ENCODE assay signal across 14 cellular contexts in the genomic region with DNA sequence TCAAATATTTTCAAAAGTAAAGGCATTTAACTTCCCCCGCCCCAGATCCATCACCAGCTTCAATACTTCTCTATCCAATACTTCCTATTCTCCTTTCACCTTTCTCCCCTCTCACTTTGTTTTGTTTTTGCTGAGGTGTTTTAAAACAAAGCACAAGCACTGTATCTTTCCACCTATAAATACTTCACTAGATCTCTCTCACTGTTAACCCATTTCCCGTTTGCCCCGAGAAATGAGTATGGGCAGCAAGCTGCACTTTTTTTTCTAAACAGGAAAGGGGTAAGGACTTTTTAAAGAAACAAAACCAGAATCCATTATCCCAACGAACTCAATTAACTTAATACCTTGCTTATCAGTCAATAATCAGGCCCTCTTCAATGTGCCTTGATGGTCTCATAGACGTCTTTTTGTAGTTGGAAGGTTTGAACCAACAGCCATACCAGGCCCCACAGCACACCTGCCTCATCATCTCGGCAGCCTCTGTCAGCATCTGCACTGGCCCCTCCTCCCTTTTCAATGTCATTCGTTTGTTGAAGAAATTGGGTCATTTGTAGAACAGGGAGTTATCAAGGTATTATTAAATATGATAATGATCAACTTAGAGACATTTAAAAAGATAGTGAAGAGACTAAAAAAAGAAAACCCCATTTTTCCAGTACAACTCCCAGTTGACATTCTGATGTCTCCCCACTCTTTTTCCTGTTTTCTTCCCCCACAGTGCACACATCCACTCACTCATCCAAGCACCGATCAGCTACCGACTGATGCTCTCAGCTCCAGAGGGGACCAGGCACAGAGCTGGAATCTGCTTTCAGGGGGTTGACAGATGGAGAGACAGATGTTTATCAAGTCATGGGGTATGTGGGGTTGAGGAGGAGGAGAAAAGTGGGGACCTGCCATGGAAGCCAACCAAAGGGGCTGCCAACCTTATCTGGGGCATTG. TPM values are rescaled to one million over a fixed set of nuclear protein-coding genes. Genes with fewer than 3 reads are reported as not detected.
DNase-seq lines count a peak whose midpoint lies in the region; ATAC-seq and TF ChIP-seq lines count a peak whose summit lies in the region.
"Had no signal": no experiment of that assay in that cellular context is flagged by ENCODE, and none has a peak within 500 bp of the region (broad histone marks: within the 10 kb centered on the region; RNA-seq: fewer than 3 reads in every experiment).

No MANE protein-coding gene starts in this region.

- peak overlapping the region; percentile 47 for H3K4me2 ChIP-seq in Karpas-422 (ENCODE audit: low read depth, low read length, poor library complexity, severe bottlenecking)

- no peak for ATAC-seq in activated naive CD8-positive, alpha-beta T cell treated with anti-CD3 and anti-CD28 coated beads, Interleukin-2, amount 10 ng/mL, durations not matched to agents 7 days and 5 days (ENCODE audit: low read depth)
- ATAC-seq in T-helper 17 cell = no peak
- no peak for ATAC-seq in HG02678 (IDR thresholded peaks at IDR 0.05; ENCODE audit: unreplicated experiment)
- ATAC-seq in GM18505 (IDR thresholded peaks at IDR 0.05; ENCODE audit: unreplicated experiment) = no peak

- H3K27me3 ChIP-seq in Karpas-422 (ENCODE audit: low read length) = no peaks in the 10 kb centered on the region
- H3K27me3 ChIP-seq: BE2C, SJCRH30 had no signal

- no peak for DNase-seq in activated naive CD8-positive, alpha-beta T cell treated with anti-CD3 and anti-CD28 coated beads, Interleukin-2, amount 10 ng/mL, durations not matched to agents 7 days and 5 days
- DNase-seq in activated naive CD8-positive, alpha-beta T cell treated with anti-CD3 and anti-CD28 coated beads for 36 hours = no peak
- DNase-seq in Karpas-422 (peak; percentile 36), T-helper 17 cell (no peak), putamen (ENCODE audit: low spot score) (peak; percentile 66), NOMO-1 (lab: John Stamatoyannopoulos, UW; ENCODE audit: unreplicated experiment in 2 of 2) (no peak)
- DNase-seq: BE2C, H7, NCI-H1417 treated with DMSO at 0.1 percent for 48 hours, NCI-H345, NCI-H69, SJCRH30 had no signal

- H3K4me1 ChIP-seq in Karpas-422 (ENCODE audit: low read length) = peaks cover 43% of the 10 kb centered on the region

- H3K4me3 ChIP-seq in Karpas-422 (ENCODE audit: low read length) = no peak overlapping the region
- H3K4me3 ChIP-seq: SJCRH30 had no signal

- H3K36me3 Mint-ChIP-seq in activated naive CD8-positive, alpha-beta T cell treated with anti-CD3 and anti-CD28 coated beads, Interleukin-2, amount 10 ng/mL, durations not matched to agents 7 days and 5 days = no peaks in the 10 kb centered on the region
- H3K36me3 Mint-ChIP-seq in activated naive CD8-positive, alpha-beta T cell treated with anti-CD3 and anti-CD28 coated beads for 36 hours = no peaks in the 10 kb centered on the region
- no peaks in the 10 kb centered on the region for H3K36me3 Mint-ChIP-seq in T-helper 17 cell (ENCODE audit: low read depth)

- H3K9ac ChIP-seq in Karpas-422 (ENCODE audit: low read length) = no peak overlapping the region

- H3K27ac ChIP-seq in Karpas-422 (ENCODE audit: low read length) = no peak overlapping the region
- H3K27ac ChIP-seq: SJCRH30 had no signal

- no peaks in the 10 kb centered on the region for H3K9me2 ChIP-seq in Karpas-422 (replicated peaks; ENCODE audit: insufficient read depth, low read length)

- H3K9me3 ChIP-seq in Karpas-422 (ENCODE audit: low read length) (no peaks in the 10 kb centered on the region), T-helper 17 cell (ENCODE audit: control insufficient read depth, low read length, poor library complexity, severe bottlenecking) (no peaks in the 10 kb centered on the region)
- H3K9me3 ChIP-seq: BE2C, SJCRH30 had no signal

- H3K36me3 ChIP-seq in Karpas-422 (ENCODE audit: insufficient read depth, low read length) = no peaks in the 10 kb centered on the region

- H3K9me3 Mint-ChIP-seq in activated naive CD8-positive, alpha-beta T cell treated with anti-CD3 and anti-CD28 coated beads, Interleukin-2, amount 10 ng/mL, durations not matched to agents 7 days and 5 days = peaks cover 2% of the 10 kb centered on the region
- no peaks in the 10 kb centered on the region for H3K9me3 Mint-ChIP-seq in activated naive CD8-positive, alpha-beta T cell treated with anti-CD3 and anti-CD28 coated beads for 36 hours

- H3K79me2 ChIP-seq in Karpas-422 (ENCODE audit: low read length) = no peaks in the 10 kb centered on the region

- H3K4me1 Mint-ChIP-seq in activated naive CD8-positive, alpha-beta T cell treated with anti-CD3 and anti-CD28 coated beads, Interleukin-2, amount 10 ng/mL, durations not matched to agents 7 days and 5 days = peaks cover 17% of the 10 kb centered on the region
- H3K4me1 Mint-ChIP-seq in activated naive CD8-positive, alpha-beta T cell treated with anti-CD3 and anti-CD28 coated beads for 36 hours = peaks cover 26% of the 10 kb centered on the region
- H3K4me1 Mint-ChIP-seq in T-helper 17 cell = peaks cover 20% of the 10 kb centered on the region

- POLR2A ChIA-PET in activated naive CD8-positive, alpha-beta T cell treated with anti-CD3 and anti-CD28 coated beads, Interleukin-2, amount 10 ng/mL, durations not matched to agents 7 days and 5 days (lab: Charles Lee) = no interaction called here

- H3K27ac Mint-ChIP-seq in activated naive CD8-positive, alpha-beta T cell treated with anti-CD3 and anti-CD28 coated beads, Interleukin-2, amount 10 ng/mL, durations not matched to agents 7 days and 5 days = no peak overlapping the region
- no peak overlapping the region for H3K27ac Mint-ChIP-seq in activated naive CD8-positive, alpha-beta T cell treated with anti-CD3 and anti-CD28 coated beads for 36 hours
- peak overlapping the region; percentile 89 for H3K27ac Mint-ChIP-seq in T-helper 17 cell

- H3K4me3 Mint-ChIP-seq in activated naive CD8-positive, alpha-beta T cell treated with anti-CD3 and anti-CD28 coated beads, Interleukin-2, amount 10 ng/mL, durations not matched to agents 7 days and 5 days = peak overlapping the region; percentile 19
- H3K4me3 Mint-ChIP-seq in activated naive CD8-positive, alpha-beta T cell treated with anti-CD3 and anti-CD28 coated beads for 36 hours = no peak overlapping the region
- peak overlapping the region; percentile 52 for H3K4me3 Mint-ChIP-seq in T-helper 17 cell

- TF ChIP-seq POLR2A in GM18505 (IDR thresholded peaks at IDR 0.05; ENCODE audit: borderline replicate concordance, extremely low read depth, insufficient read depth, insufficient read length) = no peak

- H2AFZ ChIP-seq in Karpas-422 (ENCODE audit: low read length) = no peak overlapping the region

- no peaks in the 10 kb centered on the region for H4K20me1 ChIP-seq in Karpas-422 (ENCODE audit: insufficient read depth, low read depth, low read length)

- H3K27me3 Mint-ChIP-seq in activated naive CD8-positive, alpha-beta T cell treated with anti-CD3 and anti-CD28 coated beads, Interleukin-2, amount 10 ng/mL, durations not matched to agents 7 days and 5 days = peaks cover 5% of the 10 kb centered on the region
- H3K27me3 Mint-ChIP-seq in activated naive CD8-positive, alpha-beta T cell treated with anti-CD3 and anti-CD28 coated beads for 36 hours = peaks cover 39% of the 10 kb centered on the region
- H3K27me3 Mint-ChIP-seq in T-helper 17 cell = peaks cover 35% of the 10 kb centered on the region

RNA-seq across cellular contexts. Expression of a gene that starts 25.8 kb away (rescaled TPM):
- total RNA-seq in activated naive CD8-positive, alpha-beta T cell treated with anti-CD3 and anti-CD28 coated beads, Interleukin-2, amount 10 ng/mL, durations not matched to agents 7 days and 5 days = not detected
- total RNA-seq in activated naive CD8-positive, alpha-beta T cell treated with anti-CD3 and anti-CD28 coated beads for 36 hours = not detected
- 0.40 and 0.48 TPM in 2 replicates for total RNA-seq in Karpas-422 (2014; rRNA removed; shearing (Covaris generic); ENCODE audit: low replicate concordance)
- total RNA-seq in T-helper 17 cell = not detected

Comparison
In these comparisons a context has a peak if more than half of its experiments do, and no peak if none do; other contexts are left out.
1. DNase-seq: peak in Karpas-422 (single experiment) and putamen (single experiment); none in activated naive CD8-positive, alpha-beta T cell treated with anti-CD3 and anti-CD28 coated beads, Interleukin-2, amount 10 ng/mL, durations not matched to agents 7 days and 5 days (single experiment), activated naive CD8-positive, alpha-beta T cell treated with anti-CD3 and anti-CD28 coated beads for 36 hours (single experiment), T-helper 17 cell (0 of 3) and NOMO-1 (0 of 2).